Comparison of ENCODE assay signal across 10 cellular contexts in genomic region chr10:125000366-125001312, GRCh38. TPM values are rescaled to one million over a fixed set of nuclear protein-coding genes. Genes with fewer than 3 reads are reported as not detected.
DNase-seq lines count a peak whose midpoint lies in the region; ATAC-seq and TF ChIP-seq lines count a peak whose summit lies in the region.
"Had no signal": no experiment of that assay in that cellular context is flagged by ENCODE, and none has a peak within 500 bp of the region (broad histone marks: within the 10 kb centered on the region; RNA-seq: fewer than 3 reads in every experiment).

No MANE protein-coding gene starts in this region.

- peak overlapping the region; percentile 72 for H3K27ac ChIP-seq in muscle layer of colon (ENCODE audit: low read depth, low read length)

- H3K27me3 ChIP-seq in muscle layer of colon (ENCODE audit: control insufficient read depth in 1 of 2, insufficient read depth in 2 of 2, low read length in 2 of 2) = no peaks in the 10 kb centered on the region

- H3K9me3 ChIP-seq in muscle layer of colon (ENCODE audit: low read length) = no peaks in the 10 kb centered on the region

- no peak overlapping the region for H3K4me3 Mint-ChIP-seq in T-helper 2 cell treated with Interferon-gamma antibody and Interleukin-4, amounts not matched to agents 5 μg/mL and 100 μg/mL, for 36 hours
- H3K4me3 Mint-ChIP-seq in activated T-cell treated with anti-CD3 and anti-CD28 coated beads, Interleukin-2, amount 50 U/mL, for 4 hours = no peak overlapping the region
- H3K4me3 Mint-ChIP-seq: activated B cell treated with CpG ODN at 0.5 μM for 24 hours had no signal

- H3K9me3 Mint-ChIP-seq in T-helper 2 cell treated with Interferon-gamma antibody and Interleukin-4, amounts not matched to agents 5 μg/mL and 100 μg/mL, for 36 hours = no peaks in the 10 kb centered on the region
- no peaks in the 10 kb centered on the region for H3K9me3 Mint-ChIP-seq in activated T-cell treated with anti-CD3 and anti-CD28 coated beads, Interleukin-2, amount 50 U/mL, for 4 hours
- H3K9me3 Mint-ChIP-seq: activated B cell treated with CpG ODN at 0.5 μM for 24 hours had no signal

- no peaks in the 10 kb centered on the region for H3K27me3 Mint-ChIP-seq in T-helper 2 cell treated with Interferon-gamma antibody and Interleukin-4, amounts not matched to agents 5 μg/mL and 100 μg/mL, for 36 hours (ENCODE audit: low read depth)
- H3K27me3 Mint-ChIP-seq in activated T-cell treated with anti-CD3 and anti-CD28 coated beads, Interleukin-2, amount 50 U/mL, for 4 hours (ENCODE audit: low read depth) = peaks cover 2% of the 10 kb centered on the region

- TF ChIP-seq CTCF in AG04449 (IDR thresholded peaks at IDR 0.05; ENCODE audit: insufficient read depth, low read length, missing control alignments) = peak; percentile 11
- TF ChIP-seq CTCF in epithelial cell of esophagus (IDR thresholded peaks at IDR 0.05; ENCODE audit: insufficient read depth, low read depth, low read length, missing control alignments) = peak; percentile 39

- CTCF ChIA-PET in AG04449 (lab: Yijun Ruan, JAX) = interaction anchor here (0.7 to 2.4 kb wide), 4 partner anchors 8 to 47 kb away, joined by 3 to 19 read pairs (median 4); no protein-coding TSS in a partner anchor

- no peak for ATAC-seq in activated T-cell treated with anti-CD3 and anti-CD28 coated beads, Interleukin-2, amount 50 U/mL, for 4 hours

- H3K4me3 ChIP-seq in AG04449 (ENCODE audit: low read depth, low read length) (no peak overlapping the region), epithelial cell of esophagus (ENCODE audit: low read length) (no peak overlapping the region), muscle layer of colon (ENCODE audit: low read depth in 1 of 2, low read length in 2 of 2) (no peak overlapping the region)
- no peak overlapping the region for H3K4me3 ChIP-seq in Jurkat, Clone E6-1 (ENCODE audit: low read length)

- H3K4me1 Mint-ChIP-seq in T-helper 2 cell treated with Interferon-gamma antibody and Interleukin-4, amounts not matched to agents 5 μg/mL and 100 μg/mL, for 36 hours (ENCODE audit: low read depth) = no peaks in the 10 kb centered on the region
- H3K4me1 Mint-ChIP-seq in activated T-cell treated with anti-CD3 and anti-CD28 coated beads, Interleukin-2, amount 50 U/mL, for 4 hours (ENCODE audit: low read depth) = no peaks in the 10 kb centered on the region
- H3K4me1 Mint-ChIP-seq: activated B cell treated with CpG ODN at 0.5 μM for 24 hours had no signal

- H3K27ac Mint-ChIP-seq in T-helper 2 cell treated with Interferon-gamma antibody and Interleukin-4, amounts not matched to agents 5 μg/mL and 100 μg/mL, for 36 hours = no peak overlapping the region
- H3K27ac Mint-ChIP-seq: activated B cell treated with CpG ODN at 0.5 μM for 24 hours had no signal

- no peaks in the 10 kb centered on the region for H3K36me3 Mint-ChIP-seq in T-helper 2 cell treated with Interferon-gamma antibody and Interleukin-4, amounts not matched to agents 5 μg/mL and 100 μg/mL, for 36 hours (ENCODE audit: low read depth)
- no peaks in the 10 kb centered on the region for H3K36me3 Mint-ChIP-seq in activated T-cell treated with anti-CD3 and anti-CD28 coated beads, Interleukin-2, amount 50 U/mL, for 4 hours (ENCODE audit: insufficient read depth)

- no peak for DNase-seq in AG04449 (ENCODE audit: low read depth, low spot score)
- DNase-seq in Jurkat, Clone E6-1 (ENCODE audit: low read depth, low spot score) = peak; percentile 37
- DNase-seq in epithelial cell of esophagus (ENCODE audit: low read depth) = peak; percentile 65
- no peak for DNase-seq in T-helper 2 cell treated with Interferon-gamma antibody and Interleukin-4, amounts not matched to agents 5 μg/mL and 100 μg/mL, for 36 hours (ENCODE audit: low spot score)
- DNase-seq in effector CD4-positive, alpha-beta T cell = no peak
- DNase-seq in activated T-cell treated with anti-CD3 and anti-CD28 coated beads, Interleukin-2, amount 50 U/mL, for 4 hours = no peak
- no peak for DNase-seq in NCI-H345 treated with DMSO at 0.1 percent for 48 hours (lab: John Stamatoyannopoulos, UW; ENCODE audit: unreplicated experiment)
- DNase-seq: activated B cell treated with CpG ODN at 0.5 μM for 24 hours, trophoblast cell had no signal

- H3K4me1 ChIP-seq in muscle layer of colon (ENCODE audit: insufficient read depth, low read length) = peaks cover 17% of the 10 kb centered on the region

- POLR2A ChIA-PET in AG04449 (lab: Yijun Ruan, JAX) = interaction anchor here (0.6 kb wide), 1 partner anchor 61 kb away, joined by 3 read pairs; no protein-coding TSS in a partner anchor

- no peak overlapping the region for H3K9ac ChIP-seq in muscle layer of colon (ENCODE audit: low read length)

- peaks cover 50% of the 10 kb centered on the region for H3K36me3 ChIP-seq in muscle layer of colon (ENCODE audit: insufficient read depth, low read length)

RNA-seq across cellular contexts. Expression of gene ZRANB1, which starts 58.7 kb away (rescaled TPM):
- polyA plus RNA-seq in Jurkat, Clone E6-1 (2012; ENCODE audit: insufficient read depth, insufficient read length) = 13.4 TPM
- 10 to 100 TPM; 12.4 to 13.3 (median 13.0) TPM for total RNA-seq in activated T-cell treated with anti-CD3 and anti-CD28 coated beads, Interleukin-2, amount 50 U/mL, for 4 hours

Comparison
In these comparisons a context has a peak if more than half of its experiments do, and no peak if none do; other contexts are left out.
1. DNase-seq: peak in Jurkat, Clone E6-1 (single experiment) and epithelial cell of esophagus (single experiment); none in AG04449 (single experiment), T-helper 2 cell treated with Interferon-gamma antibody and Interleukin-4, amounts not matched to agents 5 μg/mL and 100 μg/mL, for 36 hours (single experiment), effector CD4-positive, alpha-beta T cell (single experiment), activated T-cell treated with anti-CD3 and anti-CD28 coated beads, Interleukin-2, amount 50 U/mL, for 4 hours (single experiment) and NCI-H345 treated with DMSO at 0.1 percent for 48 hours (single experiment).